In the genomic region with DNA sequence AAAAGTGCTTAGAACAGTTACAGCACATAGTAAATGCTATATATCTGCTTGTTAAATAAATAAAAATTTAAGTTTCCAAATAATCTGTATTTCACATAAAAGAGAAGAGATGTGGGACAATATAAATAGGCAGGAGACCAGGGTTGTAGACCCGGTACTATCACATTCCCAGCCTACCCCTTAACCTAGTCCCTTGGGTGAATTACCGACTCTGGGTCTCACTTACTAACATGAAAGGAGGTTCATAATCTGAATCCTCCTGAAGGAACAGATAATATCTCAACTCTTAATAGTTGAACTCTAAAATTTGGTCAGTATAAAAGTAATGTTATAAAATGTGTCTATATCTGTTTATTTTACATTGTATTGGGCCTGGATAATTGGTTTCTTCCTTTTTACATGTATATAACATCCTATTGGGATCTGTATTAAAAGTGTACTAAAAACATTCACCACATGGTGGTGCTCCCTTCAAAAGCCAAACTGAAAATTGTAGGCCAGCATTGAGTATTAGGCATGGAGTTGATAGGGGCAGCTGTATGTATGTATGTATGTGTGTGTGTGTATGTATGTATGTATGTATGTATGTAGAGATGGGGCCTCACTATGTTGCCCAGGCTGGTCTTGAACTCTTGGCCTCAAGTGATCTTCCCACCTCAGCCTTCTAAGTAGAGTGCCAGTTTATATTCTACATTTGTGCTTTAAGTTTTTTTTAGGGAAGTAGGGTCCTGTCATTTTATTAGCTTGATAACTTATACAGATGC, we compare ENCODE assay signal across 8 cellular contexts.
DNase-seq lines count a peak whose midpoint lies in the region; ATAC-seq, FAIRE-seq and TF ChIP-seq lines count a peak whose summit lies in the region.

No MANE protein-coding gene starts in this region.

- peaks cover 2% of the 10 kb centered on the region for H3K9me1 ChIP-seq in endothelial cell of umbilical vein (replicated peaks; ENCODE audit: control insufficient read depth, extremely low read depth, insufficient read depth, low read length)

- ATAC-seq in mucosa of descending colon (peak; percentile 48), GM18505 (IDR thresholded peaks at IDR 0.05; ENCODE audit: unreplicated experiment) (no peak)

- H4K20me1 ChIP-seq in MM.1S (ENCODE audit: insufficient read depth, low read length), result no peaks in the 10 kb centered on the region
- no peaks in the 10 kb centered on the region for H4K20me1 ChIP-seq in endothelial cell of umbilical vein (replicated peaks; ENCODE audit: control insufficient read depth, extremely low read depth, insufficient read depth, low read length)

- H3K79me2 ChIP-seq in MM.1S (ENCODE audit: low read length), result no peaks in the 10 kb centered on the region
- H3K79me2 ChIP-seq in endothelial cell of umbilical vein (ENCODE audit: control insufficient read depth, insufficient read depth, low read length), result peaks cover 51% of the 10 kb centered on the region

- no peaks in the 10 kb centered on the region for H3K36me3 Mint-ChIP-seq in activated CD4-positive, alpha-beta T cell treated with anti-CD3 and anti-CD28 coated beads, Interleukin-2, amount 10 ng/mL, durations not matched to agents 24 days and 14 days (ENCODE audit: low read depth)

- H3K27ac ChIP-seq in MM.1S (ENCODE audit: low read length) (no peak overlapping the region), endothelial cell of umbilical vein (ENCODE audit: insufficient read depth, low read depth, low read length) (no peak overlapping the region)

- TF ChIP-seq CTCF in MM.1S (IDR thresholded peaks at IDR 0.05; ENCODE audit: low read length) (peak; percentile 63), endothelial cell of umbilical vein (IDR thresholded peaks at IDR 0.05; ENCODE audit: extremely low read depth in 1 of 2, insufficient read depth in 1 of 2, low read depth in 1 of 2, low read length in 2 of 2) (peak; percentile 30 to 47), mucosa of descending colon (IDR thresholded peaks at IDR 0.05) (peak; percentile 38)

- peaks cover 7% of the 10 kb centered on the region for H3K9me3 Mint-ChIP-seq in activated CD4-positive, alpha-beta T cell treated with anti-CD3 and anti-CD28 coated beads, Interleukin-2, amount 10 ng/mL, durations not matched to agents 24 days and 14 days

- H3K27me3 Mint-ChIP-seq in activated CD4-positive, alpha-beta T cell treated with anti-CD3 and anti-CD28 coated beads, Interleukin-2, amount 10 ng/mL, durations not matched to agents 24 days and 14 days, result no peaks in the 10 kb centered on the region

- H3K9me2 ChIP-seq in MM.1S (replicated peaks; ENCODE audit: insufficient read depth, low read length), result no peaks in the 10 kb centered on the region

- no peaks in the 10 kb centered on the region for H3K4me1 ChIP-seq in MM.1S (ENCODE audit: low read length)
- H3K4me1 ChIP-seq in endothelial cell of umbilical vein (ENCODE audit: control insufficient read depth, extremely low read depth, insufficient read depth, low read length), result peaks cover 27% of the 10 kb centered on the region
- peaks cover 38% of the 10 kb centered on the region for H3K4me1 ChIP-seq in mucosa of descending colon (ENCODE audit: low read depth)

- H3K4me3 ChIP-seq in MM.1S (ENCODE audit: low read length) (no peak overlapping the region), endothelial cell of umbilical vein (replicated peaks in 1 of 3; ENCODE audit: insufficient read depth in 1 of 3, low read depth in 1 of 3, low read length in 3 of 3) (no peak overlapping the region), mucosa of descending colon (no peak overlapping the region)

- CTCF ChIA-PET in endothelial cell of umbilical vein (lab: Charles Lee), result interaction anchor here (0.5 to 7.6 kb wide), 27 partner anchors 14 to 98 kb away, joined by 3 to 78 read pairs (median 4); no protein-coding TSS in a partner anchor

- H3K36me3 ChIP-seq in MM.1S (replicated peaks; ENCODE audit: insufficient read depth, low read length) (no peaks in the 10 kb centered on the region), endothelial cell of umbilical vein (ENCODE audit: control insufficient read depth in 2 of 2, extremely low read depth in 1 of 2, insufficient read depth in 2 of 2, low read length in 2 of 2) (no peaks in the 10 kb centered on the region), mucosa of descending colon (ENCODE audit: low read depth) (no peaks in the 10 kb centered on the region)

- POLR2A ChIA-PET in endothelial cell of umbilical vein (lab: Charles Lee), result no interaction called here

- no peaks in the 10 kb centered on the region for H3F3A ChIP-seq in MM.1S (ENCODE audit: insufficient read depth, low read length)

- intact Hi-C loops in activated CD4-positive, alpha-beta T cell treated with anti-CD3 and anti-CD28 coated beads, Interleukin-2, amount 10 ng/mL, durations not matched to agents 24 days and 14 days (cut with micrococcal nuclease), result loop anchor here (1.0 kb wide), 1 partner anchor 92 kb away; no protein-coding TSS in a partner anchor
- intact Hi-C loops in endothelial cell of umbilical vein (cut with micrococcal nuclease), result loop anchor here (1.0 to 2.0 kb wide), 4 partner anchors 63 to 228 kb away; no protein-coding TSS in a partner anchor
- intact Hi-C loops in mucosa of descending colon (cut with DNase I, micrococcal nuclease), result loop anchor here (5.0 kb wide), 1 partner anchor 91 kb away; no protein-coding TSS in a partner anchor

- H3K4me2 ChIP-seq in MM.1S (ENCODE audit: low read depth, low read length), result no peak overlapping the region
- H3K4me2 ChIP-seq in endothelial cell of umbilical vein (ENCODE audit: insufficient read depth, low read length), result no peak overlapping the region

- H3K27me3 ChIP-seq in MM.1S (replicated peaks; ENCODE audit: insufficient read depth, low read length) (no peaks in the 10 kb centered on the region), endothelial cell of umbilical vein (ENCODE audit: control insufficient read depth in 2 of 2, insufficient read depth in 2 of 2, low read length in 2 of 2) (no peaks in the 10 kb centered on the region)

- H3K9me3 ChIP-seq in MM.1S (replicated peaks; ENCODE audit: insufficient read depth, low read length) (no peaks in the 10 kb centered on the region), endothelial cell of umbilical vein (replicated peaks; ENCODE audit: control insufficient read depth, insufficient read depth, low read length) (no peaks in the 10 kb centered on the region), mucosa of descending colon (no peaks in the 10 kb centered on the region)

- no peak overlapping the region for H3K9ac ChIP-seq in MM.1S (ENCODE audit: low read length)
- no peak overlapping the region for H3K9ac ChIP-seq in endothelial cell of umbilical vein (replicated peaks; ENCODE audit: extremely low read depth, insufficient read depth, low read length)

- peaks cover 10% of the 10 kb centered on the region for H3K4me1 Mint-ChIP-seq in activated CD4-positive, alpha-beta T cell treated with anti-CD3 and anti-CD28 coated beads, Interleukin-2, amount 10 ng/mL, durations not matched to agents 24 days and 14 days

- peak; percentile 63 for DNase-seq in activated CD4-positive, alpha-beta T cell treated with anti-CD3 and anti-CD28 coated beads, Interleukin-2, amount 10 ng/mL, durations not matched to agents 24 days and 14 days
- DNase-seq in activated CD4-positive, alpha-beta T cell treated with anti-CD3 and anti-CD28 coated beads, Interleukin-2, amount 50 U/mL, for 4 hours, result no peak
- DNase-seq in MM.1S, result peak; percentile 35
- DNase-seq in SHP77 treated with DMSO at 0.1 percent for 48 hours (lab: John Stamatoyannopoulos, UW), result peak; percentile 74
- DNase-seq in endothelial cell of umbilical vein (ENCODE audit: low read depth, low spot score), result peak; percentile 81
- peak in 1 of 3 donors; percentile 48 for DNase-seq in mucosa of descending colon
- no peak for DNase-seq in stimulated activated CD4-positive, alpha-beta T cell treated with anti-CD3 and anti-CD28 coated beads, Interleukin-15, amount 100 ng/mL, for 24 hours

- H3K4me3 Mint-ChIP-seq in activated CD4-positive, alpha-beta T cell treated with anti-CD3 and anti-CD28 coated beads, Interleukin-2, amount 10 ng/mL, durations not matched to agents 24 days and 14 days, result no peak overlapping the region

- dilution Hi-C loops in endothelial cell of umbilical vein (cut with MboI; ENCODE audit: extremely low pct_ligation_motif_present, low sequenced_read_pairs), result no loop called here

- TF ChIP-seq POLR2A in endothelial cell of umbilical vein (IDR thresholded peaks at IDR 0.05; ENCODE audit: low read depth, low read length), result no peak
- TF ChIP-seq POLR2A in GM18505 (IDR thresholded peaks at IDR 0.05; ENCODE audit: borderline replicate concordance, extremely low read depth, insufficient read depth, insufficient read length), result no peak

- no peak overlapping the region for H2AFZ ChIP-seq in MM.1S (ENCODE audit: low read length)
- no peak overlapping the region for H2AFZ ChIP-seq in endothelial cell of umbilical vein (ENCODE audit: low read depth, low read length)

- no peak overlapping the region for H3K27ac Mint-ChIP-seq in activated CD4-positive, alpha-beta T cell treated with anti-CD3 and anti-CD28 coated beads, Interleukin-2, amount 10 ng/mL, durations not matched to agents 24 days and 14 days

- peak; percentile 93 for FAIRE-seq in endothelial cell of umbilical vein (lab: Jason Lieb, UNC)

- BruUV-seq in endothelial cell of umbilical vein (replicated peaks; lab: Mats Ljungman, UMichigan), result no TSS peak

TF ChIP-seq in endothelial cell of umbilical vein, 7 proteins besides CTCF, POLR2A, EP300 and RAD21:
- TF ChIP-seq, protein P1, sequence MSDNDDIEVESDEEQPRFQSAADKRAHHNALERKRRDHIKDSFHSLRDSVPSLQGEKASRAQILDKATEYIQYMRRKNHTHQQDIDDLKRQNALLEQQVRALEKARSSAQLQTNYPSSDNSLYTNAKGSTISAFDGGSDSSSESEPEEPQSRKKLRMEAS (IDR thresholded peaks at IDR 0.05; ENCODE audit: insufficient read depth, insufficient read length), result no peak
- no peak for TF ChIP-seq MYC (IDR thresholded peaks at IDR 0.05; ENCODE audit: low read depth, low read length)
TF ChIP-seq in endothelial cell of umbilical vein: peak in this region for 0.

Comparison
In these comparisons a context has a peak if more than half of its experiments do, and no peak if none do; other contexts are left out.
1. DNase-seq: peak in activated CD4-positive, alpha-beta T cell treated with anti-CD3 and anti-CD28 coated beads, Interleukin-2, amount 10 ng/mL, durations not matched to agents 24 days and 14 days (single experiment), MM.1S (single experiment), SHP77 treated with DMSO at 0.1 percent for 48 hours (single experiment) and endothelial cell of umbilical vein (single experiment); none in activated CD4-positive, alpha-beta T cell treated with anti-CD3 and anti-CD28 coated beads, Interleukin-2, amount 50 U/mL, for 4 hours (0 of 2) and stimulated activated CD4-positive, alpha-beta T cell treated with anti-CD3 and anti-CD28 coated beads, Interleukin-15, amount 100 ng/mL, for 24 hours (single experiment).
2. Peak in every context shown above with its lines, with median percentiles within 50 percentile points of each other: CTCF ChIP-seq.